ENCODE assay signal across 18 cellular contexts in the genomic region with DNA sequence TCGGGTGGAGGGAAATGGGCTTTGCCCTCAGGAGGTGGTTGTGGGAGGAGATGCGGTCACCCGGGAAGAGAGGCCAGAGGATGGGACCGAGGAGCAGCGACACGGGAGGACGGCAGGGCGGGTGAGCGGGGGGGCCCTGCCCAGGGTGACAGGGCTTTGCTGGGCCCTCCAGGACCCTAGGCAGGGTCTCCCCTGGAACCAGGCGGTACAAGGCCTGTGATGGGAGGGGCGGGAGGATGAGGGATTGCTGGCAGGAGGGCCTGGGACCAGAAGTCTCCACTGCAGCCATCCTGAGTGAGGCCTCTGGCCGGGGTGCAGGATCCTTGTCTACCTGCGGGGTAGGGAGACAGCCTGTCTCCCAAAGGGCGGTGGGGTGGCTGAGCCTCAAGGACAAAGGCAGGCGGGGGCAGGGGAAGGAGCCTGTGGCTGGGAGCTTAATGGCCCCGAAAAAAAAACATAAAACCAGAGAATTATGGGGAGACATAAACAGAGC.
DNase-seq lines count a peak whose midpoint lies in the region; ATAC-seq, FAIRE-seq and TF ChIP-seq lines count a peak whose summit lies in the region.
"Had no signal": no experiment of that assay in that cellular context is flagged by ENCODE, and none has a peak within 500 bp of the region (broad histone marks: within the 10 kb centered on the region; RNA-seq: fewer than 3 reads in every experiment).

No MANE protein-coding gene starts in this region.

- ATAC-seq in GM19351 (IDR thresholded peaks at IDR 0.05; ENCODE audit: unreplicated experiment) = no peak
- ATAC-seq: A549; activated CD8-positive, alpha-beta T cell treated with anti-CD3 and anti-CD28 coated beads, Interleukin-2, amount 10 ng/mL, durations not matched to agents 7 days and 5 days; activated naive CD8-positive, alpha-beta T cell treated with anti-CD3 and anti-CD28 coated beads, Interleukin-2, amount 50 U/mL, for 24 hours had no signal

- no peaks in the 10 kb centered on the region for H3K79me1 ChIP-seq in trophoblast cell (ENCODE audit: low read length)

- no peak overlapping the region for H3K14ac ChIP-seq in trophoblast cell (ENCODE audit: low read length)

- TF ChIP-seq CTCF in brain (conservative IDR thresholded peaks at IDR 0.05) = no peak

- no peaks in the 10 kb centered on the region for H3K79me2 ChIP-seq in trophoblast cell (ENCODE audit: control insufficient read depth, insufficient read depth, low read length, poor library complexity)

- H3K27ac ChIP-seq in mucosa of rectum (ENCODE audit: low read depth in 2 of 2, low read length in 2 of 2) (peak overlapping the region; percentile 4 to 23), substantia nigra (ENCODE audit: low read depth, low read length, poor library complexity, severe bottlenecking) (peak overlapping the region; percentile 9), trophoblast cell (ENCODE audit: low read depth, low read length) (no peak overlapping the region)
- H3K27ac ChIP-seq: parathyroid adenoma, VCaP had no signal

- no CpG with 5 or more reads among the region's 16 CpGs for WGBS in trophoblast cell (ENCODE audit: extremely low coverage, insufficient coverage, insufficient read length)

- CTCF ChIA-PET in activated naive CD4-positive, alpha-beta T cell treated with anti-CD3 and anti-CD28 coated beads for 36 hours (lab: Charles Lee) = no interaction called here

- H3K36me3 ChIP-seq in mucosa of rectum (ENCODE audit: control insufficient read depth in 2 of 2, insufficient read depth in 2 of 2, low read length in 2 of 2) (no peaks in the 10 kb centered on the region), trophoblast cell (ENCODE audit: control insufficient read depth in 1 of 2, insufficient read depth in 2 of 2, low read length in 2 of 2) (peaks cover 7 to 10% of the 10 kb centered on the region in 2 experiments)

- peak overlapping the region; percentile 46 for H3K27ac Mint-ChIP-seq in activated naive CD4-positive, alpha-beta T cell treated with anti-CD3 and anti-CD28 coated beads for 36 hours
- H3K27ac Mint-ChIP-seq in brain = peak overlapping the region; percentile 87 to 98 (median 96)
- H3K27ac Mint-ChIP-seq: activated naive CD8-positive, alpha-beta T cell treated with anti-CD3 and anti-CD28 coated beads, Interleukin-2, amount 50 U/mL, for 24 hours; activated T-helper 1 cell treated with anti-CD3 and anti-CD28 coated beads, Interleukin-12 subunit alpha, Interleukin-12 subunit beta, Interleukin-2, Interleukin-4 antibody, amounts not matched to agents 30 ng/mL and 10 ng/mL and 1 ng/mL, durations not matched to agents 14 hours and 24 hours and 36 hours; CD4-positive, alpha-beta T cell had no signal

- H3K9ac ChIP-seq in mucosa of rectum (ENCODE audit: low read depth in 1 of 2, low read length in 2 of 2) (no peak overlapping the region), trophoblast cell (ENCODE audit: low read length) (no peak overlapping the region)
- H3K9ac ChIP-seq: parathyroid adenoma had no signal

- intact Hi-C loops in activated naive CD4-positive, alpha-beta T cell treated with anti-CD3 and anti-CD28 coated beads for 36 hours (cut with micrococcal nuclease) = no loop called here

- H3K4me1 ChIP-seq in mucosa of rectum (ENCODE audit: control insufficient read depth in 2 of 2, insufficient read depth in 2 of 2, low read length in 2 of 2) (peaks cover 16% of the 10 kb centered on the region in 2 donors), trophoblast cell (ENCODE audit: control insufficient read depth in 1 of 2, insufficient read depth in 2 of 2, low read length in 2 of 2) (no peaks in the 10 kb centered on the region)

- no peak overlapping the region for H3K4me3 Mint-ChIP-seq in activated naive CD4-positive, alpha-beta T cell treated with anti-CD3 and anti-CD28 coated beads for 36 hours
- H3K4me3 Mint-ChIP-seq in brain = peak overlapping the region in 4 of 5 experiments; percentile 26 to 59 (median 32)
- H3K4me3 Mint-ChIP-seq: activated CD8-positive, alpha-beta T cell treated with anti-CD3 and anti-CD28 coated beads, Interleukin-2, amount 10 ng/mL, durations not matched to agents 7 days and 5 days; activated naive CD8-positive, alpha-beta T cell treated with anti-CD3 and anti-CD28 coated beads, Interleukin-2, amount 50 U/mL, for 24 hours; activated T-helper 1 cell treated with anti-CD3 and anti-CD28 coated beads, Interleukin-12 subunit alpha, Interleukin-12 subunit beta, Interleukin-2, Interleukin-4 antibody, amounts not matched to agents 30 ng/mL and 10 ng/mL and 1 ng/mL, durations not matched to agents 14 hours and 24 hours and 36 hours; CD4-positive, alpha-beta T cell had no signal

- H3K9me3 Mint-ChIP-seq in activated naive CD4-positive, alpha-beta T cell treated with anti-CD3 and anti-CD28 coated beads for 36 hours = no peaks in the 10 kb centered on the region
- no peaks in the 10 kb centered on the region for H3K9me3 Mint-ChIP-seq in brain
- H3K9me3 Mint-ChIP-seq: activated naive CD8-positive, alpha-beta T cell treated with anti-CD3 and anti-CD28 coated beads, Interleukin-2, amount 50 U/mL, for 24 hours; activated T-helper 1 cell treated with anti-CD3 and anti-CD28 coated beads, Interleukin-12 subunit alpha, Interleukin-12 subunit beta, Interleukin-2, Interleukin-4 antibody, amounts not matched to agents 30 ng/mL and 10 ng/mL and 1 ng/mL, durations not matched to agents 14 hours and 24 hours and 36 hours; CD4-positive, alpha-beta T cell had no signal

- no peak overlapping the region for H4K91ac ChIP-seq in trophoblast cell (ENCODE audit: low read depth, low read length)

- H3K36me3 Mint-ChIP-seq in activated naive CD4-positive, alpha-beta T cell treated with anti-CD3 and anti-CD28 coated beads for 36 hours (ENCODE audit: low read depth) = no peaks in the 10 kb centered on the region
- peaks cover 5% of the 10 kb centered on the region for H3K36me3 Mint-ChIP-seq in brain

- H4K8ac ChIP-seq in trophoblast cell (ENCODE audit: low read depth, low read length) = no peak overlapping the region

- DNase-seq in activated naive CD4-positive, alpha-beta T cell treated with anti-CD3 and anti-CD28 coated beads for 36 hours = no peak
- no peak for DNase-seq in activated naive CD4-positive, alpha-beta T cell (lab: John Stamatoyannopoulos, UW)
- DNase-seq in substantia nigra (lab: John Stamatoyannopoulos, UW) (no peak), trophoblast cell (no peak), GM12892 (ENCODE audit: insufficient read length) (no peak)
- DNase-seq: activated CD8-positive, alpha-beta T cell treated with anti-CD3 and anti-CD28 coated beads, Interleukin-2, amount 10 ng/mL, durations not matched to agents 7 days and 5 days; activated naive CD8-positive, alpha-beta T cell treated with anti-CD3 and anti-CD28 coated beads, Interleukin-2, amount 50 U/mL, for 24 hours; CD4-positive, alpha-beta T cell; cerebellar nuclear complex; DND-41; stimulated activated naive CD4-positive, alpha-beta T cell had no signal

- H3K18ac ChIP-seq in trophoblast cell (ENCODE audit: low read length) = no peak overlapping the region

- H4K12ac ChIP-seq in trophoblast cell (ENCODE audit: low read depth, low read length) = no peak overlapping the region

- peaks cover 27% of the 10 kb centered on the region for H3K4me1 Mint-ChIP-seq in activated naive CD4-positive, alpha-beta T cell treated with anti-CD3 and anti-CD28 coated beads for 36 hours (ENCODE audit: low read depth)
- peaks cover 88% of the 10 kb centered on the region for H3K4me1 Mint-ChIP-seq in brain

- no peak overlapping the region for H2AK5ac ChIP-seq in trophoblast cell (ENCODE audit: low read length)

- no peak for FAIRE-seq in GM12892 (lab: Jason Lieb, UNC)
- FAIRE-seq: A549 had no signal

- H3K4me3 ChIP-seq in mucosa of rectum (ENCODE audit: low read length in 2 of 2) (no peak overlapping the region), trophoblast cell (ENCODE audit: low read depth, low read length) (no peak overlapping the region)
- H3K4me3 ChIP-seq: A549 had no signal

- H3K27me3 ChIP-seq in mucosa of rectum (ENCODE audit: control insufficient read depth in 2 of 2, insufficient read depth in 2 of 2, low read length in 2 of 2) = no peaks in the 10 kb centered on the region
- H3K27me3 ChIP-seq in trophoblast cell (ENCODE audit: insufficient read depth, low read length) = no peaks in the 10 kb centered on the region

- no peak overlapping the region for H3K4me2 ChIP-seq in trophoblast cell (ENCODE audit: low read length)
- H3K4me2 ChIP-seq: A549 had no signal

- H3K23ac ChIP-seq in trophoblast cell (ENCODE audit: low read length) = no peak overlapping the region

- H2BK5ac ChIP-seq in trophoblast cell (ENCODE audit: low read depth, low read length, poor library complexity) = no peak overlapping the region

- H2AFZ ChIP-seq in trophoblast cell (ENCODE audit: insufficient read depth, low read length, poor library complexity) = no peak overlapping the region
- H2AFZ ChIP-seq: parathyroid adenoma had no signal

- H3K4ac ChIP-seq in trophoblast cell (ENCODE audit: low read depth, low read length) = no peak overlapping the region

- no peak overlapping the region for H2BK120ac ChIP-seq in trophoblast cell (ENCODE audit: insufficient read depth, low read length, poor library complexity)

- no peaks in the 10 kb centered on the region for H3K27me3 Mint-ChIP-seq in activated naive CD4-positive, alpha-beta T cell treated with anti-CD3 and anti-CD28 coated beads for 36 hours (ENCODE audit: low read depth)
- no peaks in the 10 kb centered on the region for H3K27me3 Mint-ChIP-seq in brain
- H3K27me3 Mint-ChIP-seq: activated naive CD8-positive, alpha-beta T cell treated with anti-CD3 and anti-CD28 coated beads, Interleukin-2, amount 50 U/mL, for 24 hours; CD4-positive, alpha-beta T cell had no signal

- no peak for TF ChIP-seq POLR2A in GM12892 (IDR thresholded peaks at IDR 0.05; ENCODE audit: low read depth, low read length)

- no peaks in the 10 kb centered on the region for H3K9me3 ChIP-seq in mucosa of rectum (ENCODE audit: control insufficient read depth in 2 of 2, low read length in 2 of 2)
- H3K9me3 ChIP-seq in trophoblast cell (ENCODE audit: insufficient read depth, low read depth, low read length) = peaks cover 3% of the 10 kb centered on the region
- H3K9me3 ChIP-seq: A549 had no signal

- no peak overlapping the region for H2BK12ac ChIP-seq in trophoblast cell (ENCODE audit: low read length)
